In genomic region chr15:45197512-45197911, GRCh38 we compare ENCODE assay signal across 10 cellular contexts. TPM values are rescaled to one million over a fixed set of nuclear protein-coding genes. Genes with fewer than 3 reads are reported as not detected.
A peak's percentile ranks its signal among the peaks of the same experiment; 100 is the strongest.
DNase-seq lines count a peak whose midpoint lies in the region; ATAC-seq, FAIRE-seq and TF ChIP-seq lines count a peak whose summit lies in the region.
"Had no signal": no experiment of that assay in that cellular context is flagged by ENCODE, and none has a peak within 500 bp of the region (broad histone marks: within the 10 kb centered on the region; RNA-seq: fewer than 3 reads in every experiment).

No MANE protein-coding gene starts in this region.

- CTCF ChIA-PET in HCT116 (lab: Charles Lee) = interaction anchor here (0.9 to 4.8 kb wide), 4 partner anchors 10 to 82 kb away, joined by 3 to 44 read pairs (median 5); no protein-coding TSS in a partner anchor
- CTCF ChIA-PET in activated B cell treated with CpG ODN at 0.5 μM for 24 hours (lab: Charles Lee) = interaction anchor here (0.9 to 1.4 kb wide), 8 partner anchors 10 to 202 kb away, joined by 3 to 9 read pairs (median 4); partner anchors contain the start of gene SHF

- BruUV-seq in HCT116 (replicated peaks; lab: Mats Ljungman, UMichigan) = no TSS peak

- peak overlapping the region; percentile 70 for H3K4me3 Mint-ChIP-seq in activated B cell treated with CpG ODN at 0.5 μM for 24 hours

- intact Hi-C loops in HCT116 (cut with micrococcal nuclease) (no loop called here), activated B cell treated with CpG ODN at 0.5 μM for 24 hours (cut with micrococcal nuclease) (loop anchor here (5.0 kb wide), 1 partner anchor 150 kb away; no protein-coding TSS in a partner anchor)

- no peaks in the 10 kb centered on the region for H3K27me3 Mint-ChIP-seq in activated B cell treated with CpG ODN at 0.5 μM for 24 hours

- POLR2A ChIA-PET in HCT116 (lab: Charles Lee) (no interaction called here), activated B cell treated with CpG ODN at 0.5 μM for 24 hours (lab: Charles Lee) (interaction anchor here (0.7 to 3.8 kb wide), 8 partner anchors 8 to 469 kb away, joined by 4 to 24 read pairs (median 8); partner anchors contain the start of gene SHF)

- peaks cover 13% of the 10 kb centered on the region for H3K36me3 Mint-ChIP-seq in activated B cell treated with CpG ODN at 0.5 μM for 24 hours (ENCODE audit: low read depth)

- no peak for TF ChIP-seq POLR2A in HCT116 (IDR thresholded peaks at IDR 0.05; ENCODE audit: borderline replicate concordance, extremely low read depth, insufficient read depth, insufficient read length)

- H3K4me1 Mint-ChIP-seq in activated B cell treated with CpG ODN at 0.5 μM for 24 hours = peaks cover 9% of the 10 kb centered on the region

- peak overlapping the region; percentile 53 for H3K27ac Mint-ChIP-seq in activated B cell treated with CpG ODN at 0.5 μM for 24 hours

- dilution Hi-C loops in keratinocyte (cut with MboI; ENCODE audit: extremely low pct_ligation_motif_present, low sequenced_read_pairs) = no loop called here

- peak; percentile 25 for DNase-seq in CD1c-positive myeloid dendritic cell (ENCODE audit: extremely low spot score)
- DNase-seq in HCT116 (ENCODE audit: low read depth, low spot score) = no peak
- DNase-seq in activated B cell treated with CpG ODN at 0.5 μM for 24 hours = no peak
- DNase-seq in keratinocyte (ENCODE audit: low read depth, low spot score) = no peak
- no peak for DNase-seq in NCI-H2107 treated with DMSO at 0.1 percent for 48 hours (lab: John Stamatoyannopoulos, UW; ENCODE audit: unreplicated experiment)
- DNase-seq: NCI-H1048 had no signal

- TF ChIP-seq RAD21 in HCT116 (IDR thresholded peaks at IDR 0.05; ENCODE audit: low read depth) = no peak

- H3K9me3 Mint-ChIP-seq in activated B cell treated with CpG ODN at 0.5 μM for 24 hours = no peaks in the 10 kb centered on the region

- H2AFZ ChIP-seq in HCT116 (ENCODE audit: low read depth, low read length, poor library complexity, severe bottlenecking) (peak overlapping the region; percentile 66), keratinocyte (ENCODE audit: control insufficient read depth, low read length) (peak overlapping the region; percentile 62)

- H3K4me3 ChIP-seq in HCT116 (replicated peaks in 1 of 2; ENCODE audit: low read depth in 1 of 2, low read length in 2 of 2) (no peak overlapping the region), keratinocyte (ENCODE audit: control insufficient read depth in 2 of 3, extremely low read depth in 1 of 3, insufficient read depth in 2 of 3, low read depth in 1 of 3, low read length in 3 of 3) (peak overlapping the region; percentile 35 to 79 (median 59))

- no peak for FAIRE-seq in keratinocyte (lab: Jason Lieb, UNC)

- RAD21 ChIA-PET in HCT116 (lab: Charles Lee; ENCODE audit: low non-redundant PET in 1 of 2, low total read pairs in 2 of 2, uncharacterized antibody in 2 of 2, unreplicated experiment in 2 of 2) = no interaction called here

- H3K9me2 ChIP-seq in HCT116 (ENCODE audit: insufficient read depth) = no peaks in the 10 kb centered on the region

- H3K36me3 ChIP-seq in HCT116 (ENCODE audit: control insufficient read depth in 1 of 2, insufficient read depth in 2 of 2, low read length in 2 of 2) = no peaks in the 10 kb centered on the region
- no peaks in the 10 kb centered on the region for H3K36me3 ChIP-seq in keratinocyte (ENCODE audit: control insufficient read depth in 2 of 2, extremely low read depth in 1 of 2, insufficient read depth in 2 of 2, low read length in 2 of 2)
- H3K36me3 ChIP-seq: Peyer's patch had no signal

- H3K4me2 ChIP-seq in HCT116 (ENCODE audit: low read length) = peak overlapping the region; percentile 94; the same call in 1 of the 2 replicates
- H3K4me2 ChIP-seq in keratinocyte (ENCODE audit: control insufficient read depth, extremely low read depth, insufficient read depth, low read depth, low read length) = peak overlapping the region; percentile 88

- ATAC-seq in HCT116 = no peak
- ATAC-seq in activated B cell treated with CpG ODN at 0.5 μM for 24 hours (ENCODE audit: low read depth) = no peak
- ATAC-seq in GM18907 (IDR thresholded peaks at IDR 0.05; ENCODE audit: unreplicated experiment) = no peak
- ATAC-seq in GM19395 (IDR thresholded peaks at IDR 0.05; ENCODE audit: unreplicated experiment) = no peak
- ATAC-seq in HG03135 (IDR thresholded peaks at IDR 0.05; ENCODE audit: unreplicated experiment) = no peak

- no peaks in the 10 kb centered on the region for H3K79me2 ChIP-seq in HCT116 (ENCODE audit: insufficient read depth, low read length)
- no peaks in the 10 kb centered on the region for H3K79me2 ChIP-seq in keratinocyte (ENCODE audit: control insufficient read depth, insufficient read depth, low read length)

- TF ChIP-seq CTCF in HCT116 (IDR thresholded peaks at IDR 0.05 in 2 of 3, conservative IDR thresholded peaks at IDR 0.05 in 1 of 3; ENCODE audit: borderline replicate concordance in 1 of 3, insufficient read depth in 1 of 3, low read depth in 2 of 3, low read length in 2 of 3) = no peak
- TF ChIP-seq CTCF in activated B cell treated with CpG ODN at 0.5 μM for 24 hours (IDR thresholded peaks at IDR 0.05) = no peak
- TF ChIP-seq CTCF in keratinocyte (optimal IDR thresholded peaks at IDR 0.05 in 1 of 3, IDR thresholded peaks at IDR 0.05 in 1 of 3, conservative IDR thresholded peaks at IDR 0.05 in 1 of 3; ENCODE audit: extremely low read depth in 1 of 3, insufficient read depth in 2 of 3, low read length in 3 of 3) = no peak

- H3K4me1 ChIP-seq in HCT116 (ENCODE audit: control insufficient read depth in 1 of 2, insufficient read depth in 2 of 2, low read length in 2 of 2) (peaks cover 11 to 36% of the 10 kb centered on the region in 2 experiments), keratinocyte (ENCODE audit: control insufficient read depth, extremely low read depth, insufficient read depth, low read length) (peaks cover 8% of the 10 kb centered on the region)
- H3K4me1 ChIP-seq: Peyer's patch had no signal

- no peak overlapping the region for H3K9ac ChIP-seq in HCT116 (ENCODE audit: low read length)
- H3K9ac ChIP-seq in keratinocyte (ENCODE audit: control insufficient read depth, extremely low read depth, insufficient read depth, low read length) = peak overlapping the region; percentile 62

- H3K9me1 ChIP-seq in keratinocyte (ENCODE audit: control insufficient read depth, extremely low read depth, insufficient read depth, low read length) = no peaks in the 10 kb centered on the region

- no peaks in the 10 kb centered on the region for H4K20me1 ChIP-seq in HCT116 (ENCODE audit: insufficient read depth)
- H4K20me1 ChIP-seq in keratinocyte (ENCODE audit: control insufficient read depth, extremely low read depth, insufficient read depth, low read length) = no peaks in the 10 kb centered on the region

- H3K9me3 ChIP-seq in HCT116 (ENCODE audit: control insufficient read depth in 1 of 2, insufficient read depth in 1 of 2, low read depth in 1 of 2, low read length in 2 of 2) (no peaks in the 10 kb centered on the region), keratinocyte (ENCODE audit: control insufficient read depth, low read depth, low read length) (no peaks in the 10 kb centered on the region)
- H3K9me3 ChIP-seq: Peyer's patch had no signal

- no peaks in the 10 kb centered on the region for H3K27me3 ChIP-seq in HCT116 (ENCODE audit: insufficient read depth, low read length)
- H3K27me3 ChIP-seq in keratinocyte (ENCODE audit: control insufficient read depth, extremely low read depth, insufficient read depth, low read length) = no peaks in the 10 kb centered on the region
- H3K27me3 ChIP-seq: Peyer's patch had no signal

- H3K27ac ChIP-seq in HCT116 (ENCODE audit: low read depth, low read length) (no peak overlapping the region; the same call in 1 of the 2 replicates), keratinocyte (ENCODE audit: control insufficient read depth, insufficient read depth, low read length) (peak overlapping the region; percentile 75)

TF ChIP-seq in HCT116, 20 proteins besides CTCF, POLR2A, EP300 and RAD21 (continues in another document):
- TF ChIP-seq ZFX (IDR thresholded peaks at IDR 0.05) (no peak), TCF7L2 (IDR thresholded peaks at IDR 0.05; ENCODE audit: borderline replicate concordance, extremely low read depth, insufficient read depth, insufficient read length) (no peak)

RNA-seq across cellular contexts. Expression of gene SHF, which starts 9.7 kb away (rescaled TPM):
- total RNA-seq in HCT116 (2021; ENCODE audit: unreplicated experiment) (2.6 TPM), activated B cell treated with CpG ODN at 0.5 μM for 24 hours (5.8 and 8.5 TPM in 2 replicates)
- 1.0 and 2.7 TPM in 2 replicates for polyA plus RNA-seq in HCT116 (2012)
- polyA plus RNA-seq in keratinocyte = 0.24 to 0.57 TPM (median 0.26 TPM) in 3 replicates
- polyA plus RNA-seq in keratinocyte (2011; ENCODE audit: low read depth) = 2.0 TPM
- 0.30 and 0.35 TPM in 2 replicates for polyA plus RNA-seq in keratinocyte (2011; cell fraction: cytosol; rRNA removed)
- 0.55 and 0.59 TPM in 2 replicates for polyA plus RNA-seq in keratinocyte (2011; cell fraction: nucleus; rRNA removed)
- 0.30 and 8.9 TPM in 2 replicates for polyA plus RNA-seq in keratinocyte (2012; ENCODE audit: low replicate concordance)
- 0.63 TPM in 1 of 3 replicates, not detected in the others for polyA minus RNA-seq in keratinocyte
- not detected for polyA minus RNA-seq in keratinocyte (2011; cell fraction: cytosol; rRNA and poly(A)+ RNA removed)
- 0.53 and 0.85 TPM in 2 replicates for polyA minus RNA-seq in keratinocyte (2011; cell fraction: nucleus; rRNA and poly(A)+ RNA removed)

RNA-seq across cellular contexts. Expression of gene SLC28A2, which starts 54.5 kb away (rescaled TPM):
- not detected for total RNA-seq in HCT116 (2021; ENCODE audit: unreplicated experiment)
- 0.07 TPM in 1 of 2 replicates, not detected in the other for polyA plus RNA-seq in HCT116 (2012)
- total RNA-seq in activated B cell treated with CpG ODN at 0.5 μM for 24 hours = not detected in 2 replicates
- not detected in 3 replicates for polyA plus RNA-seq in keratinocyte
- polyA plus RNA-seq in keratinocyte (2011; ENCODE audit: low read depth) = not detected
- not detected in 2 replicates for polyA plus RNA-seq in keratinocyte (2011; cell fraction: cytosol; rRNA removed)
- not detected in 2 replicates for polyA plus RNA-seq in keratinocyte (2011; cell fraction: nucleus; rRNA removed)
- polyA plus RNA-seq in keratinocyte (2012; ENCODE audit: low replicate concordance) = not detected in 2 replicates
- not detected in 3 replicates for polyA minus RNA-seq in keratinocyte
- polyA minus RNA-seq in keratinocyte (2011; cell fraction: cytosol; rRNA and poly(A)+ RNA removed) = not detected
- not detected in 2 replicates for polyA minus RNA-seq in keratinocyte (2011; cell fraction: nucleus; rRNA and poly(A)+ RNA removed)

Comparison
In these comparisons a context has a peak if more than half of its experiments do, and no peak if none do; other contexts are left out.
1. H3K4me3 ChIP-seq: peak in keratinocyte (3 of 3); none in HCT116 (0 of 2).